18 cellular contexts compared by ENCODE assay signal in genomic region chr4:185108185-185108584, GRCh38. TPM values are rescaled to one million over a fixed set of nuclear protein-coding genes. Genes with fewer than 3 reads are reported as not detected.
DNase-seq lines count a peak whose midpoint lies in the region; ATAC-seq, FAIRE-seq and TF ChIP-seq lines count a peak whose summit lies in the region.
"Had no signal": no experiment of that assay in that cellular context is flagged by ENCODE, and none has a peak within 500 bp of the region (broad histone marks: within the 10 kb centered on the region; RNA-seq: fewer than 3 reads in every experiment).

No MANE protein-coding gene starts in this region.

- H3K27ac ChIP-seq in body of pancreas (peak overlapping the region; percentile 7 to 77 (median 74)), iPS-20b (ENCODE audit: low read length) (peak overlapping the region; percentile 62), smooth muscle cell (ENCODE audit: low read depth) (no peak overlapping the region)
- H3K27ac ChIP-seq: BLaER1 treated with 17β-estradiol and CSF1 and Interleukin-3, amounts not matched to agents 10 nM and 100 nM; RWPE1 had no signal

- no peaks in the 10 kb centered on the region for H3K27me3 ChIP-seq in body of pancreas
- H3K27me3 ChIP-seq in iPS-20b (ENCODE audit: insufficient read depth, low read length): no peaks in the 10 kb centered on the region
- no peaks in the 10 kb centered on the region for H3K27me3 ChIP-seq in smooth muscle cell (ENCODE audit: low read depth)
- H3K27me3 ChIP-seq: BLaER1 treated with 17β-estradiol and CSF1 and Interleukin-3, amounts not matched to agents 10 nM and 100 nM had no signal

- no peaks in the 10 kb centered on the region for H3K36me3 ChIP-seq in body of pancreas (replicated peaks in 1 of 2; ENCODE audit: insufficient read depth in 1 of 2, low read depth in 2 of 2)
- H3K36me3 ChIP-seq in iPS-20b (ENCODE audit: insufficient read depth, low read depth, low read length): no peaks in the 10 kb centered on the region
- H3K36me3 ChIP-seq in smooth muscle cell (ENCODE audit: low read depth): no peaks in the 10 kb centered on the region
- H3K36me3 ChIP-seq: BLaER1 treated with 17β-estradiol and CSF1 and Interleukin-3, amounts not matched to agents 10 nM and 100 nM had no signal

- no TSS peak for BruUV-seq in Calu3 (replicated peaks; lab: Mats Ljungman, UMichigan)

- H3K36me3 Mint-ChIP-seq in Calu3 (ENCODE audit: insufficient read depth, unreplicated experiment) (peaks cover 15% of the 10 kb centered on the region), nephron (ENCODE audit: low read depth) (no peaks in the 10 kb centered on the region)

- H3K4me2 ChIP-seq in smooth muscle cell: no peak overlapping the region
- H3K4me2 ChIP-seq: BLaER1 treated with 17β-estradiol and CSF1 and Interleukin-3, amounts not matched to agents 10 nM and 100 nM had no signal

- TF ChIP-seq CTCF in Calu3 (IDR thresholded peaks at IDR 0.05; ENCODE audit: unreplicated experiment): no peak
- no peak for TF ChIP-seq CTCF in body of pancreas (IDR thresholded peaks at IDR 0.05)
- no peak for TF ChIP-seq CTCF in nephron (IDR thresholded peaks at IDR 0.05; ENCODE audit: unreplicated experiment in 3 of 3)
- no peak for TF ChIP-seq CTCF in D721Med (IDR thresholded peaks at IDR 0.05; ENCODE audit: insufficient read depth, missing control alignments)
- no peak for TF ChIP-seq CTCF in smooth muscle cell (IDR thresholded peaks at IDR 0.05; ENCODE audit: borderline replicate concordance, insufficient read depth, poor library complexity, severe bottlenecking)

- H3K4me1 ChIP-seq in body of pancreas: peaks cover 61% of the 10 kb centered on the region
- H3K4me1 ChIP-seq in iPS-20b (ENCODE audit: insufficient read depth, low read length): peaks cover 32% of the 10 kb centered on the region; the same call in 1 of the 2 replicates
- H3K4me1 ChIP-seq in smooth muscle cell (ENCODE audit: low read depth): no peaks in the 10 kb centered on the region

- H3K27me3 Mint-ChIP-seq in Calu3 (ENCODE audit: unreplicated experiment) (no peaks in the 10 kb centered on the region), nephron (ENCODE audit: low read depth) (peaks cover 1% of the 10 kb centered on the region)

- H3K9ac ChIP-seq in iPS-20b (ENCODE audit: low read depth, low read length): peak overlapping the region; percentile 60; the same call in 1 of the 2 replicates
- H3K9ac ChIP-seq in smooth muscle cell (ENCODE audit: low read depth): no peak overlapping the region
- H3K9ac ChIP-seq: BLaER1 treated with 17β-estradiol and CSF1 and Interleukin-3, amounts not matched to agents 10 nM and 100 nM had no signal

- H3K4me3 Mint-ChIP-seq in Calu3 (ENCODE audit: low read depth, unreplicated experiment) (no peak overlapping the region), nephron (no peak overlapping the region)
- H3K4me3 Mint-ChIP-seq: HFFc6 had no signal

- TF ChIP-seq POLR2A in body of pancreas (IDR thresholded peaks at IDR 0.05): no peak

- peaks cover 7% of the 10 kb centered on the region for H3F3A ChIP-seq in smooth muscle cell (ENCODE audit: low read depth)

- H3K9me3 ChIP-seq in body of pancreas (no peaks in the 10 kb centered on the region), iPS-20b (ENCODE audit: insufficient read depth, low read depth, low read length) (peaks cover 6% of the 10 kb centered on the region; the same call in 1 of the 2 replicates), smooth muscle cell (replicated peaks; ENCODE audit: low read depth) (no peaks in the 10 kb centered on the region)
- H3K9me3 ChIP-seq: BLaER1 treated with 17β-estradiol and CSF1 and Interleukin-3, amounts not matched to agents 10 nM and 100 nM had no signal

- H3K79me2 ChIP-seq in smooth muscle cell (ENCODE audit: low read depth): no peaks in the 10 kb centered on the region

- WGBS in body of pancreas, 2 donors: 7 to 18% methylated on average over 2 of the region's 2 CpGs
- WGBS in smooth muscle cell (ENCODE audit: low lambda C conversion rate): 76% methylated on average over 2 of the region's 2 CpGs

- ATAC-seq in body of pancreas (no peak), GM19328 (IDR thresholded peaks at IDR 0.05; ENCODE audit: unreplicated experiment) (no peak)

- H3K4me3 ChIP-seq in body of pancreas (no peak overlapping the region), iPS-20b (ENCODE audit: low read length) (peak overlapping the region; percentile 35), smooth muscle cell (no peak overlapping the region)
- H3K4me3 ChIP-seq: BLaER1 treated with 17β-estradiol and CSF1 and Interleukin-3, amounts not matched to agents 10 nM and 100 nM had no signal

- no peak overlapping the region for H2AFZ ChIP-seq in smooth muscle cell (ENCODE audit: low read depth)

- CTCF ChIA-PET in Calu3 (lab: Charles Lee): interaction anchor here (1.1 kb wide), 1 partner anchor 26 kb away, joined by 3 read pairs; no protein-coding TSS in a partner anchor

- intact Hi-C loops in Calu3 (cut with micrococcal nuclease; ENCODE audit: unreplicated experiment): no loop called here
- intact Hi-C loops in body of pancreas (cut with DNase I): no loop called here

- no peak for FAIRE-seq in D721Med (lab: Jason Lieb, UNC)
- FAIRE-seq: GM12891 had no signal

- H3K27ac Mint-ChIP-seq in Calu3 (ENCODE audit: unreplicated experiment) (peak overlapping the region; percentile 83), nephron (peak overlapping the region; percentile 66 to 93 (median 81))
- H3K27ac Mint-ChIP-seq: HFFc6 had no signal

- H3K4me1 Mint-ChIP-seq in Calu3 (ENCODE audit: low read depth, unreplicated experiment) (peaks cover 31% of the 10 kb centered on the region), nephron (peaks cover 27% of the 10 kb centered on the region)

- H4K20me1 ChIP-seq in smooth muscle cell (ENCODE audit: low read depth): no peaks in the 10 kb centered on the region
- H4K20me1 ChIP-seq: BLaER1 treated with 17β-estradiol and CSF1 and Interleukin-3, amounts not matched to agents 10 nM and 100 nM had no signal

- DNase-seq in Calu3 (no peak), body of pancreas (peak in 1 of 4 donors; percentile 22), D721Med (ENCODE audit: insufficient read length, low spot score) (no peak), MV-4-11 (lab: John Stamatoyannopoulos, UW) (no peak), smooth muscle cell (lab: John Stamatoyannopoulos, UW; ENCODE audit: unreplicated experiment) (no peak)
- DNase-seq: DMS 273 treated with DMSO at 0.1 percent for 48 hours, GF-D8, HFFc6, NCI-H1436, NCI-H2029, NCI-H2171, NCI-H446 had no signal

- H3K9me3 Mint-ChIP-seq in Calu3 (ENCODE audit: low read depth, unreplicated experiment): no peaks in the 10 kb centered on the region
- no peaks in the 10 kb centered on the region for H3K9me3 Mint-ChIP-seq in nephron
- H3K9me3 Mint-ChIP-seq: HFFc6 had no signal

RNA-seq across cellular contexts. Expression of gene SLC25A4, which starts 34.9 kb away (rescaled TPM):
- 15.2 and 17.8 TPM in 2 replicates for total RNA-seq in Calu3 (2022)
- 10 to 100 TPM; 11.7 to 21.8 TPM for total RNA-seq in body of pancreas
- total RNA-seq in smooth muscle cell: 9.6 and 16.0 TPM in 2 replicates
- 19.0 and 50.7 TPM in 2 replicates for polyA plus RNA-seq in smooth muscle cell
